ENCODE assay signal across 26 cellular contexts in genomic region chr11:19546325-19546724, GRCh38.
DNase-seq lines count a peak whose midpoint lies in the region; ATAC-seq and TF ChIP-seq lines count a peak whose summit lies in the region.
"Had no signal": no experiment of that assay in that cellular context is flagged by ENCODE, and none has a peak within 500 bp of the region (broad histone marks: within the 10 kb centered on the region; RNA-seq: fewer than 3 reads in every experiment).

No MANE protein-coding gene starts in this region.

- no peak overlapping the region for H3K4me3 ChIP-seq in fibroblast of mammary gland (ENCODE audit: control insufficient read depth, low read depth, low read length)
- H3K4me3 ChIP-seq: A549, coronary artery, esophagus muscularis mucosa, left ventricle myocardium inferior, SJSA1, thyroid gland had no signal

- peak; percentile 30 for DNase-seq in NCI-H2196 (lab: John Stamatoyannopoulos, UW; ENCODE audit: unreplicated experiment)
- DNase-seq in NCI-H2196 treated with DMSO at 0.1 percent for 48 hours (lab: John Stamatoyannopoulos, UW; ENCODE audit: unreplicated experiment) = no peak
- DNase-seq in NCI-H748 treated with DMSO at 0.1 percent for 48 hours (lab: John Stamatoyannopoulos, UW) = peak; percentile 45
- DNase-seq in fibroblast of mammary gland (ENCODE audit: low read depth) = peak; percentile 56
- DNase-seq in stromal cell of bone marrow (ENCODE audit: low read depth) = peak; percentile 25
- DNase-seq in GF-D8 (lab: John Stamatoyannopoulos, UW) = no peak
- no peak for DNase-seq in NCI-H1048 (lab: John Stamatoyannopoulos, UW)
- DNase-seq: activated CD4-positive, CD25-positive, alpha-beta regulatory T cell treated with anti-CD3 and anti-CD28 coated beads, Interleukin-2, amount 50 U/mL, for 72 hours; activated CD8-positive, alpha-beta T cell treated with anti-CD3 and anti-CD28 coated beads, Interleukin-2, amount 10 ng/mL, durations not matched to agents 7 days and 5 days; BE2C; DMS79 treated with DMSO at 0.1 percent for 48 hours; KG1; left ventricle myocardium inferior; midbrain; MM.1S; naive thymus-derived CD8-positive, alpha-beta T cell; NCI-H1436; NCI-H2107; stimulated activated naive CD8-positive, alpha-beta T cell treated with anti-CD3 and anti-CD28 coated beads, Interleukin-15, amount 100 ng/mL, for 72 hours; thyroid gland had no signal

- TF ChIP-seq CTCF in fibroblast of mammary gland (conservative IDR thresholded peaks at IDR 0.05; ENCODE audit: control insufficient read depth, insufficient read depth, low read depth, low read length) = no peak

- ATAC-seq in HG03135 (IDR thresholded peaks at IDR 0.05; ENCODE audit: unreplicated experiment) = no peak
- ATAC-seq: activated CD8-positive, alpha-beta T cell treated with anti-CD3 and anti-CD28 coated beads, Interleukin-2, amount 10 ng/mL, durations not matched to agents 7 days and 5 days; HCT116; naive thymus-derived CD8-positive, alpha-beta T cell; stimulated activated naive CD8-positive, alpha-beta T cell treated with anti-CD3 and anti-CD28 coated beads, Interleukin-15, amount 100 ng/mL, for 72 hours had no signal

Comparison
In these comparisons a context has a peak if more than half of its experiments do, and no peak if none do; other contexts are left out.
1. DNase-seq: peak in NCI-H2196 (single experiment), NCI-H748 treated with DMSO at 0.1 percent for 48 hours (single experiment), fibroblast of mammary gland (single experiment) and stromal cell of bone marrow (single experiment); none in NCI-H2196 treated with DMSO at 0.1 percent for 48 hours (single experiment), GF-D8 (single experiment) and NCI-H1048 (single experiment).